ENCODE assay signal across 8 cellular contexts in the genomic region with DNA sequence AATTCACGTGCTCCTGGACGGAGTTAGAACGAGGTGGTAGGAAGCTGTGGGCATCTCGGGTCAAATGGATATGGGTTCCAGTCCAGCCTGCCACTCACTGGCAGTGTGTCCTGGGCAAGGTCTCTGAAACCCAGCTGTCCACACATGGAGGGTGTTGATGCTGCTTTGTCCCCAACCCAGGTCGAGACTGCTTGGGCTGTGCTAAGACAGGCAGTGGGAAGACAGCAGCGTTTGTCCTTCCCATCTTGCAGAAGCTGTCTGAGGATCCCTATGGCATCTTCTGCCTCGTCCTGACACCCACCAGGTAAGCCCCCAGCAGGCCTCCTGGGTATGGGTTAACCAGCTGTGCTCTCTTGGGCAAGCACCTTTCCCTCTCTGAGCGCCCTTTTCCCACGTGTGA. TPM values are rescaled to one million over a fixed set of nuclear protein-coding genes. Genes with fewer than 3 reads are reported as not detected.
DNase-seq lines count a peak whose midpoint lies in the region; ATAC-seq, FAIRE-seq and TF ChIP-seq lines count a peak whose summit lies in the region.

No MANE protein-coding gene starts in this region.

- 32% methylated on average over 8 of the region's 9 CpGs for WGBS in A549 (ENCODE audit: missing lambda C conversion rate)

- H3K9me3 ChIP-seq in A549: no peaks in the 10 kb centered on the region
- H3K9me3 ChIP-seq in HUES6 (ENCODE audit: control insufficient read depth, insufficient read depth, low read depth, low read length): no peaks in the 10 kb centered on the region
- H3K9me3 ChIP-seq in mucosa of rectum (ENCODE audit: control insufficient read depth in 2 of 2, low read length in 2 of 2): no peaks in the 10 kb centered on the region

- no peak for TF ChIP-seq CTCF in A549 (IDR thresholded peaks at IDR 0.05)
- no peak for TF ChIP-seq CTCF in bronchial epithelial cell (IDR thresholded peaks at IDR 0.05; ENCODE audit: insufficient read depth, low read length, severe bottlenecking)

- H3K9ac ChIP-seq in HUES6 (ENCODE audit: low read length): peak overlapping the region; percentile 90
- H3K9ac ChIP-seq in mucosa of rectum (ENCODE audit: low read depth in 1 of 2, low read length in 2 of 2): peak overlapping the region; percentile 80 to 82

- no peak for TF ChIP-seq POLR2A in A549 (IDR thresholded peaks at IDR 0.05; ENCODE audit: low read length)
- no peak for TF ChIP-seq POLR2A in GM12892 (IDR thresholded peaks at IDR 0.05; ENCODE audit: low read depth, low read length)

- H3K4me1 ChIP-seq in A549 (peaks cover 8% of the 10 kb centered on the region; the same call in 1 of the 3 replicates), HUES6 (ENCODE audit: control insufficient read depth, insufficient read depth, low read length) (no peaks in the 10 kb centered on the region), mucosa of rectum (ENCODE audit: control insufficient read depth in 2 of 2, insufficient read depth in 2 of 2, low read length in 2 of 2) (peaks cover 14 to 22% of the 10 kb centered on the region in 2 donors)

- no peak for FAIRE-seq in A549 (lab: Jason Lieb, UNC)
- FAIRE-seq in bronchial epithelial cell (lab: Jason Lieb, UNC): no peak
- no peak for FAIRE-seq in GM12892 (lab: Jason Lieb, UNC)

- ATAC-seq in A549: no peak
- no peak for ATAC-seq in HG02885 (IDR thresholded peaks at IDR 0.05; ENCODE audit: poor library complexity, unreplicated experiment)
- no peak for ATAC-seq in HG03432 (IDR thresholded peaks at IDR 0.05; ENCODE audit: unreplicated experiment)

- peak overlapping the region; percentile 99 for H3K4me2 ChIP-seq in A549

- POLR2A ChIA-PET in A549 (lab: Yijun Ruan, JAX): no interaction called here

- no peak for TF ChIP-seq RAD21 in A549 (conservative IDR thresholded peaks at IDR 0.05 in 1 of 2, IDR thresholded peaks at IDR 0.05 in 1 of 2)

- DNase-seq in A549 (ENCODE audit: low read depth in 1 of 2, low spot score in 1 of 2) (no peak), bronchial epithelial cell (ENCODE audit: low read depth) (no peak), NCI-H526 treated with DMSO at 0.1 percent for 48 hours (lab: John Stamatoyannopoulos, UW) (no peak), GM12892 (ENCODE audit: insufficient read length) (no peak)

- TF ChIP-seq EP300 in A549 (IDR thresholded peaks at IDR 0.05): no peak

- CTCF ChIA-PET in A549 (lab: Yijun Ruan, JAX): interaction anchor here (0.7 to 2.3 kb wide), 3 partner anchors 13 to 66 kb away, joined by 3 to 8 read pairs (median 3); no protein-coding TSS in a partner anchor

- H3K27me3 ChIP-seq in HUES6 (ENCODE audit: control insufficient read depth, insufficient read depth, low read length): no peaks in the 10 kb centered on the region
- H3K27me3 ChIP-seq in bronchial epithelial cell (ENCODE audit: control insufficient read depth, insufficient read depth, low read length): no peaks in the 10 kb centered on the region
- H3K27me3 ChIP-seq in mucosa of rectum (ENCODE audit: control insufficient read depth in 2 of 2, insufficient read depth in 2 of 2, low read length in 2 of 2): no peaks in the 10 kb centered on the region

- H3K36me3 ChIP-seq in HUES6 (ENCODE audit: control insufficient read depth, insufficient read depth, low read length) (peaks cover 40% of the 10 kb centered on the region), bronchial epithelial cell (ENCODE audit: control insufficient read depth, insufficient read depth, low read length) (peaks cover 28% of the 10 kb centered on the region), mucosa of rectum (ENCODE audit: control insufficient read depth in 2 of 2, insufficient read depth in 2 of 2, low read length in 2 of 2) (peaks cover 25 to 29% of the 10 kb centered on the region in 2 donors)

- H3K4me3 ChIP-seq in A549 (peak overlapping the region; percentile 91), HUES6 (ENCODE audit: low read depth, low read length) (peak overlapping the region; percentile 93), bronchial epithelial cell (ENCODE audit: low read depth, low read length) (peak overlapping the region; percentile 55), mucosa of rectum (ENCODE audit: low read length in 2 of 2) (peak overlapping the region; percentile 79 to 85)

- peak overlapping the region; percentile 77 to 88 for H3K27ac ChIP-seq in A549
- H3K27ac ChIP-seq in HUES6 (ENCODE audit: low read depth, low read length): no peak overlapping the region
- no peak overlapping the region for H3K27ac ChIP-seq in mucosa of rectum (ENCODE audit: low read depth in 2 of 2, low read length in 2 of 2)

TF ChIP-seq in A549, 52 proteins besides CTCF, POLR2A, EP300 and RAD21:
- TF ChIP-seq JUNB (IDR thresholded peaks at IDR 0.05): no peak
- no peak for TF ChIP-seq RCOR1 (IDR thresholded peaks at IDR 0.05; ENCODE audit: low read depth, low read length)
- TF ChIP-seq, protein P1, sequence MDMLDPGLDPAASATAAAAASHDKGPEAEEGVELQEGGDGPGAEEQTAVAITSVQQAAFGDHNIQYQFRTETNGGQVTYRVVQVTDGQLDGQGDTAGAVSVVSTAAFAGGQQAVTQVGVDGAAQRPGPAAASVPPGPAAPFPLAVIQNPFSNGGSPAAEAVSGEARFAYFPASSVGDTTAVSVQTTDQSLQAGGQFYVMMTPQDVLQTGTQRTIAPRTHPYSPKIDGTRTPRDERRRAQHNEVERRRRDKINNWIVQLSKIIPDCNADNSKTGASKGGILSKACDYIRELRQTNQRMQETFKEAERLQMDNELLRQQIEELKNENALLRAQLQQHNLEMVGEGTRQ (IDR thresholded peaks at IDR 0.05): no peak
- no peak for TF ChIP-seq RARB (CRISPR knock-in tag; IDR thresholded peaks at IDR 0.05)
- no peak for TF ChIP-seq CBX2 (IDR thresholded peaks at IDR 0.05; ENCODE audit: borderline replicate concordance, low read depth)
- no peak for TF ChIP-seq HDAC2 (IDR thresholded peaks at IDR 0.05)
- TF ChIP-seq, protein P2, sequence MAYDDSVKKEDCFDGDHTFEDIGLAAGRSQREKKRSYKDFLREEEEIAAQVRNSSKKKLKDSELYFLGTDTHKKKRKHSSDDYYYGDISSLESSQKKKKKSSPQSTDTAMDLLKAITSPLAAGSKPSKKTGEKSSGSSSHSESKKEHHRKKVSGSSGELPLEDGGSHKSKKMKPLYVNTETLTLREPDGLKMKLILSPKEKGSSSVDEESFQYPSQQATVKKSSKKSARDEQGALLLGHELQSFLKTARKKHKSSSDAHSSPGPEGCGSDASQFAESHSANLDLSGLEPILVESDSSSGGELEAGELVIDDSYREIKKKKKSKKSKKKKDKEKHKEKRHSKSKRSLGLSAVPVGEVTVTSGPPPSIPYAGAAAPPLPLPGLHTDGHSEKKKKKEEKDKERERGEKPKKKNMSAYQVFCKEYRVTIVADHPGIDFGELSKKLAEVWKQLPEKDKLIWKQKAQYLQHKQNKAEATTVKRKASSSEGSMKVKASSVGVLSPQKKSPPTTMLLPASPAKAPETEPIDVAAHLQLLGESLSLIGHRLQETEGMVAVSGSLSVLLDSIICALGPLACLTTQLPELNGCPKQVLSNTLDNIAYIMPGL (CRISPR knock-in tag; IDR thresholded peaks at IDR 0.05; ENCODE audit: borderline replicate concordance): no peak

RNA-seq across cellular contexts. Expression of a gene that starts 0.9 kb away (rescaled TPM):
- polyA plus RNA-seq in A549 (2011; rRNA removed): 23.2 and 23.4 TPM in 2 replicates
- 45.7 and 48.4 TPM in 2 replicates for polyA plus RNA-seq in A549 (2012; cell fraction: cytosol; rRNA removed)
- 53.3 and 69.8 TPM in 2 replicates for polyA plus RNA-seq in A549 (2012; cell fraction: nucleus; rRNA removed)
- 31.5 to 36.0 TPM (median 33.9 TPM) in 3 replicates for polyA plus RNA-seq in A549 (2017; fragmentation: RNase III; extraction: RNeasy Plus Mini Kit Qiagen cat#74134 plus additional on column Dnase treatment)
- polyA minus RNA-seq in A549 (2011; rRNA and poly(A)+ RNA removed): 32.5 and 49.9 TPM in 2 replicates
- 68.4 and 76.1 TPM in 2 replicates for total RNA-seq in bronchial epithelial cell
- polyA plus RNA-seq in GM12892 (2012; ENCODE audit: missing spikeins): 24.4 TPM

RNA-seq across cellular contexts. Expression of a gene that starts 1.2 kb away (rescaled TPM):
- 91.8 and 94.0 TPM in 2 replicates for polyA plus RNA-seq in A549 (2011; rRNA removed)
- polyA plus RNA-seq in A549 (2012; cell fraction: cytosol; rRNA removed): 239 and 272 TPM in 2 replicates
- 224 and 310 TPM in 2 replicates for polyA plus RNA-seq in A549 (2012; cell fraction: nucleus; rRNA removed)
- polyA plus RNA-seq in A549 (2017; fragmentation: RNase III; extraction: RNeasy Plus Mini Kit Qiagen cat#74134 plus additional on column Dnase treatment): 109 to 114 TPM (median 112 TPM) in 3 replicates
- polyA minus RNA-seq in A549 (2011; rRNA and poly(A)+ RNA removed): 82.9 and 88.2 TPM in 2 replicates
- 268 and 331 TPM in 2 replicates for total RNA-seq in bronchial epithelial cell
- polyA plus RNA-seq in GM12892 (2012; ENCODE audit: missing spikeins): 81.2 TPM

RNA-seq across cellular contexts. Expression of a gene that starts 20.6 kb away (rescaled TPM):
- polyA plus RNA-seq in A549 (2011; rRNA removed) (9.9 and 11.4 TPM in 2 replicates), A549 (2017; fragmentation: RNase III; extraction: RNeasy Plus Mini Kit Qiagen cat#74134 plus additional on column Dnase treatment) (28.3 to 38.4 TPM (median 35.4 TPM) in 3 replicates)
- 27.7 and 37.4 TPM in 2 replicates for polyA plus RNA-seq in A549 (2012; cell fraction: cytosol; rRNA removed)
- 35.7 and 45.1 TPM in 2 replicates for polyA plus RNA-seq in A549 (2012; cell fraction: nucleus; rRNA removed)
- 17.1 and 19.8 TPM in 2 replicates for polyA minus RNA-seq in A549 (2011; rRNA and poly(A)+ RNA removed)
- total RNA-seq in bronchial epithelial cell: 79.0 and 129 TPM in 2 replicates
- polyA plus RNA-seq in GM12892 (2012; ENCODE audit: missing spikeins): 4.0 TPM

RNA-seq across cellular contexts. Expression of a gene that starts 24.4 kb away (rescaled TPM):
- polyA plus RNA-seq in A549 (2011; rRNA removed) (1.7 and 2.4 TPM in 2 replicates), A549 (2017; fragmentation: RNase III; extraction: RNeasy Plus Mini Kit Qiagen cat#74134 plus additional on column Dnase treatment) (3.4 to 4.4 TPM (median 3.7 TPM) in 3 replicates)
- 4.5 and 6.8 TPM in 2 replicates for polyA plus RNA-seq in A549 (2012; cell fraction: cytosol; rRNA removed)
- 6.6 and 7.7 TPM in 2 replicates for polyA plus RNA-seq in A549 (2012; cell fraction: nucleus; rRNA removed)
- polyA minus RNA-seq in A549 (2011; rRNA and poly(A)+ RNA removed): 4.7 and 4.9 TPM in 2 replicates
- 0.13 and 0.26 TPM in 2 replicates for total RNA-seq in bronchial epithelial cell
- polyA plus RNA-seq in GM12892 (2012; ENCODE audit: missing spikeins): 0.15 TPM

Comparison
In these comparisons a context has a peak if more than half of its experiments do, and no peak if none do; other contexts are left out.
1. H3K27ac ChIP-seq: peak in A549 (2 of 2); none in HUES6 (single experiment) and mucosa of rectum (0 of 2).
2. Peak in every context shown above with its lines, with median percentiles within 50 percentile points of each other: H3K4me3 ChIP-seq.